ENCODE assay signal across 10 cellular contexts in genomic region chr11:33731723-33732164, GRCh38. TPM values are rescaled to one million over a fixed set of nuclear protein-coding genes. Genes with fewer than 3 reads are reported as not detected.
DNase-seq lines count a peak whose midpoint lies in the region; ATAC-seq and TF ChIP-seq lines count a peak whose summit lies in the region.
"Not testable (repeated sequence)": the region's sequence is repeated elsewhere in the genome, so short reads cannot be mapped to it uniquely, and the experiment has no call there.
"Had no signal": no experiment of that assay in that cellular context is flagged by ENCODE, and none has a peak within 500 bp of the region (broad histone marks: within the 10 kb centered on the region; RNA-seq: fewer than 3 reads in every experiment).

No MANE protein-coding gene starts in this region.

- not testable (repeated sequence) for H3K4me1 ChIP-seq in smooth muscle cell (ENCODE audit: low read depth)
- peaks cover 18% of the 10 kb centered on the region for H3K4me1 ChIP-seq in thymus (ENCODE audit: control insufficient read depth, insufficient read depth, low read length)

- not testable (repeated sequence) for H3K9ac ChIP-seq in smooth muscle cell (ENCODE audit: low read depth)

- peaks cover 92% of the 10 kb centered on the region for H3K79me2 ChIP-seq in smooth muscle cell (ENCODE audit: low read depth)

- H3K4me2 ChIP-seq in smooth muscle cell: peak overlapping the region; percentile 15

- H3K4me3 Mint-ChIP-seq in Calu3 (ENCODE audit: low read depth, unreplicated experiment): peak overlapping the region; percentile 77
- peak overlapping the region; percentile 25 for H3K4me3 Mint-ChIP-seq in activated B cell treated with CpG ODN at 0.5 μM for 24 hours

- not testable (repeated sequence) for H3K36me3 ChIP-seq in smooth muscle cell (ENCODE audit: low read depth); thymus (ENCODE audit: control insufficient read depth, insufficient read depth)

- H2AFZ ChIP-seq in smooth muscle cell (ENCODE audit: low read depth): not testable (repeated sequence)

- TF ChIP-seq CTCF in Calu3 (IDR thresholded peaks at IDR 0.05; ENCODE audit: unreplicated experiment); activated B cell treated with CpG ODN at 0.5 μM for 24 hours (IDR thresholded peaks at IDR 0.05); coronary artery (IDR thresholded peaks at IDR 0.05); smooth muscle cell (IDR thresholded peaks at IDR 0.05; ENCODE audit: borderline replicate concordance, insufficient read depth, poor library complexity, severe bottlenecking): not testable (repeated sequence)

- peaks cover 54% of the 10 kb centered on the region for H3K4me1 Mint-ChIP-seq in Calu3 (ENCODE audit: low read depth, unreplicated experiment)
- peaks cover 42% of the 10 kb centered on the region for H3K4me1 Mint-ChIP-seq in activated B cell treated with CpG ODN at 0.5 μM for 24 hours

- POLR2A ChIA-PET in activated B cell treated with CpG ODN at 0.5 μM for 24 hours (lab: Charles Lee): interaction anchor here (1.0 kb wide), 1 partner anchor 11 kb away, joined by 3 read pairs; no protein-coding TSS in a partner anchor

- not testable (repeated sequence) for DNase-seq in Calu3; activated B cell treated with CpG ODN at 0.5 μM for 24 hours; coronary artery (ENCODE audit: low spot score); smooth muscle cell (lab: John Stamatoyannopoulos, UW; ENCODE audit: unreplicated experiment)
- DNase-seq in LHCN-M2 (ENCODE audit: low read depth) (peak; percentile 55), left kidney (ENCODE audit: low read depth, low spot score) (peak; percentile 35)
- peak; percentile 53 for DNase-seq in activated naive CD4-positive, alpha-beta T cell treated with Interleukin-2 at 50 U/mL for 16 hours

- not testable (repeated sequence) for H3K9me3 Mint-ChIP-seq in Calu3 (ENCODE audit: low read depth, unreplicated experiment); activated B cell treated with CpG ODN at 0.5 μM for 24 hours

- H3K27ac ChIP-seq in coronary artery (peak overlapping the region in 1 of 2 donors; percentile 30), thymus (ENCODE audit: low read depth) (peak overlapping the region; percentile 42)
- not testable (repeated sequence) for H3K27ac ChIP-seq in smooth muscle cell (ENCODE audit: low read depth)

- BruUV-seq in Calu3 (replicated peaks; lab: Mats Ljungman, UMichigan): not testable (repeated sequence)

- H3K9me3 ChIP-seq in smooth muscle cell (replicated peaks; ENCODE audit: low read depth); thymus (ENCODE audit: control insufficient read depth): not testable (repeated sequence)

- H4K20me1 ChIP-seq in smooth muscle cell (ENCODE audit: low read depth): peaks cover 77% of the 10 kb centered on the region

- ATAC-seq in activated B cell treated with CpG ODN at 0.5 μM for 24 hours (ENCODE audit: low read depth): not testable (repeated sequence)

- H3K4me3 ChIP-seq in coronary artery: peak overlapping the region; percentile 40
- H3K4me3 ChIP-seq in smooth muscle cell; thymus (ENCODE audit: low read length): not testable (repeated sequence)

- intact Hi-C loops in Calu3 (cut with micrococcal nuclease; ENCODE audit: unreplicated experiment): loop anchor here (2.0 kb wide), 1 partner anchor 19 kb away; no protein-coding TSS in a partner anchor
- intact Hi-C loops in activated B cell treated with CpG ODN at 0.5 μM for 24 hours (cut with micrococcal nuclease): loop anchor here (10.0 kb wide), 1 partner anchor 837 kb away; the partner anchor contains the start of gene QSER1

- not testable (repeated sequence) for H3K27me3 Mint-ChIP-seq in Calu3 (ENCODE audit: unreplicated experiment); activated B cell treated with CpG ODN at 0.5 μM for 24 hours

- CTCF ChIA-PET in Calu3 (lab: Charles Lee) (interaction anchor here (1.9 to 3.5 kb wide), 2 partner anchors 16 to 35 kb away, joined by 4 to 15 read pairs; no protein-coding TSS in a partner anchor), activated B cell treated with CpG ODN at 0.5 μM for 24 hours (lab: Charles Lee) (interaction anchor here (3.0 kb wide), 1 partner anchor 11 kb away, joined by 10 read pairs; no protein-coding TSS in a partner anchor)

- H3K36me3 Mint-ChIP-seq in Calu3 (ENCODE audit: insufficient read depth, unreplicated experiment): peaks cover 93% of the 10 kb centered on the region
- H3K36me3 Mint-ChIP-seq in activated B cell treated with CpG ODN at 0.5 μM for 24 hours (ENCODE audit: low read depth): not testable (repeated sequence)

- H3K27ac Mint-ChIP-seq in Calu3 (ENCODE audit: unreplicated experiment) (peak overlapping the region; percentile 85), activated B cell treated with CpG ODN at 0.5 μM for 24 hours (peak overlapping the region; percentile 16)

- not testable (repeated sequence) for H3K27me3 ChIP-seq in smooth muscle cell (ENCODE audit: low read depth); thymus (ENCODE audit: control insufficient read depth, insufficient read depth)

- H3F3A ChIP-seq in smooth muscle cell (ENCODE audit: low read depth): not testable (repeated sequence)

- WGBS in smooth muscle cell (ENCODE audit: low lambda C conversion rate): 65% methylated on average over 5 of the region's 5 CpGs
- WGBS in thymus: 81% methylated on average over 5 of the region's 5 CpGs

RNA-seq across cellular contexts. Expression of gene CD59, which starts 4.5 kb away (rescaled TPM):
- total RNA-seq in Calu3 (2022): 1,185 and 1,281 TPM in 2 replicates
- total RNA-seq in LHCN-M2 (2014; rRNA removed): 827 and 995 TPM in 2 replicates
- 838 TPM for polyA plus RNA-seq in LHCN-M2 (2012)
- total RNA-seq in activated B cell treated with CpG ODN at 0.5 μM for 24 hours: 92.9 and 94.1 TPM in 2 replicates
- total RNA-seq in smooth muscle cell: 504 and 563 TPM in 2 replicates
- polyA plus RNA-seq in smooth muscle cell: 291 and 418 TPM in 2 replicates
- 156 TPM for polyA plus RNA-seq in thymus

RNA-seq across cellular contexts. Expression of gene C11orf91, which starts 31.1 kb away (rescaled TPM):
- total RNA-seq in Calu3 (2022) (5.8 and 7.6 TPM in 2 replicates), LHCN-M2 (2014; rRNA removed) (1.1 TPM in 1 of 2 replicates, not detected in the other), activated B cell treated with CpG ODN at 0.5 μM for 24 hours (0.49 TPM in 1 of 2 replicates, not detected in the other), smooth muscle cell (not detected in 2 replicates)
- 0.19 TPM for polyA plus RNA-seq in LHCN-M2 (2012)
- polyA plus RNA-seq in smooth muscle cell (0.57 and 0.91 TPM in 2 replicates), thymus (0.14 TPM)
- total RNA-seq: Caco-2, H4 had no signal

RNA-seq across cellular contexts. Expression of gene FBXO3, which starts 42.6 kb away (rescaled TPM):
- total RNA-seq in Calu3 (2022) (24.3 and 27.8 TPM in 2 replicates), LHCN-M2 (2014; rRNA removed) (23.0 and 28.5 TPM in 2 replicates), activated B cell treated with CpG ODN at 0.5 μM for 24 hours (22.3 and 23.5 TPM in 2 replicates), smooth muscle cell (49.3 and 63.6 TPM in 2 replicates)
- polyA plus RNA-seq in LHCN-M2 (2012): 9.0 TPM
- polyA plus RNA-seq in smooth muscle cell (28.8 and 38.5 TPM in 2 replicates), thymus (32.9 TPM)
